ENCODE assay signal across 23 cellular contexts in the genomic region with DNA sequence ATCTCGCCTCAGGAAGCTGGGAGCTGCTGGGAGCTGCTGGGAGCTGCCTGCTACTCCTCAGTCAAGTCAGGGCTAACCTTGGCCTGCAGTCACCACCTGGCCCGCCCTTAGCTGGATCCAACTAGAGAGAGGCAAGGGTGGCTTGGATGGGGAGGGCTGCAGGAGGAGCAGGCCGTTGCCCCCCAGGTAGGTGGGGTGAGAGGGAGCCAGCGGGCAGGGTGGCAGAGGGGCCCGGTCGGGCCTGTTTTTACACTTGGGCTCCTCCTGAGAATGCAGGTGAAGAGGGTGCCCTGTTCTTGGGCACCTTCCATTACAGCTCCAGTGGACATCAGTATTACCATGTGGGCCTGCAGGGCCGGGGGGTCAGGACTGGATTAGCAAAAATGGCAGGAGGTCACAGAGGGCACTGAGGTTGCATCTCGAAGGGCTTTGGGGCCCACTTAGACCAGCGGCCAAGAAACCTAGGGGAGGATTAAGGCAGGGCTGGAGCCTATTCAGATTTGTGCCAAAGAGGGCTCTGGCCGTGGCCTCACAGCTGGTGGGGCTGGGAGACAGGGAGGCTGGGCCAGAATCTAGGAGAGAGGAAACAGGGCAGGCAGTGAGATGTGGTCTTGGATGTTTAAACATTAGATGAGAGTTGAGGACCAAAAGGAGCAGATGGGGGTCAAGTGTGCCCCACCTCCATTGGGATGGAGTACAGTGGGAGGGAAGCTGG.
DNase-seq lines count a peak whose midpoint lies in the region; ATAC-seq, FAIRE-seq and TF ChIP-seq lines count a peak whose summit lies in the region.
"Had no signal": no experiment of that assay in that cellular context is flagged by ENCODE, and none has a peak within 500 bp of the region (broad histone marks: within the 10 kb centered on the region; RNA-seq: fewer than 3 reads in every experiment).

No MANE protein-coding gene starts in this region.

- TF ChIP-seq RAD21 in H1 (IDR thresholded peaks at IDR 0.05 in 1 of 2, conservative IDR thresholded peaks at IDR 0.05 in 1 of 2; ENCODE audit: low read depth in 2 of 2, low read length in 2 of 2), result no peak

- H3K27me3 ChIP-seq in H1 (replicated peaks in 1 of 4; ENCODE audit: control insufficient read depth in 3 of 4, extremely low read depth in 1 of 4, insufficient read depth in 3 of 4, low read length in 3 of 4) (no peaks in the 10 kb centered on the region), neural progenitor cell (no peaks in the 10 kb centered on the region), WERI-Rb-1 (ENCODE audit: insufficient read depth, low read depth, severe bottlenecking) (no peaks in the 10 kb centered on the region)

- no peak overlapping the region for H2BK5ac ChIP-seq in H1 (ENCODE audit: low read depth, low read length)

- no peak overlapping the region for H2BK15ac ChIP-seq in H1 (ENCODE audit: low read length)

- no peak for ATAC-seq in activated CD8-positive, alpha-beta T cell treated with anti-CD3 and anti-CD28 coated beads, Interleukin-2, amount 10 ng/mL, durations not matched to agents 7 days and 5 days
- no peak for ATAC-seq in activated CD8-positive, alpha-beta T cell treated with anti-CD3 and anti-CD28 coated beads for 36 hours
- no peak for ATAC-seq in HG03460 (IDR thresholded peaks at IDR 0.05; ENCODE audit: unreplicated experiment)
- ATAC-seq: A549, GM12878 had no signal

- H3K27ac ChIP-seq in H1 (ENCODE audit: low read depth, low read length) (no peak overlapping the region), neural progenitor cell (no peak overlapping the region), WERI-Rb-1 (no peak overlapping the region)
- H3K27ac ChIP-seq: 22Rv1, A549 had no signal

- 0 out of 2 replicates have a peak, but pooled peaks cover 1% of the 10 kb centered on the region for H3K23me2 ChIP-seq in H1 (ENCODE audit: low read depth, low read length)

- H3K9ac ChIP-seq in H1 (replicated peaks in 1 of 4; ENCODE audit: extremely low read depth in 1 of 4, low read depth in 3 of 4, low read length in 3 of 4), result no peak overlapping the region
- H3K9ac ChIP-seq in neural progenitor cell, result no peak overlapping the region

- no peak overlapping the region for H3K14ac ChIP-seq in H1 (ENCODE audit: insufficient read length)

- no peaks in the 10 kb centered on the region for H3K9me3 Mint-ChIP-seq in activated CD8-positive, alpha-beta T cell treated with anti-CD3 and anti-CD28 coated beads, Interleukin-2, amount 10 ng/mL, durations not matched to agents 7 days and 5 days (ENCODE audit: insufficient read depth)
- H3K9me3 Mint-ChIP-seq in activated CD8-positive, alpha-beta T cell treated with anti-CD3 and anti-CD28 coated beads for 36 hours, result no peaks in the 10 kb centered on the region
- no peaks in the 10 kb centered on the region for H3K9me3 Mint-ChIP-seq in neural progenitor cell
- H3K9me3 Mint-ChIP-seq: CD4-positive, CD25-positive, alpha-beta regulatory T cell; CD8-positive, alpha-beta memory T cell; IgD-negative memory B cell had no signal

- no peaks in the 10 kb centered on the region; a peak in 1 of 7 replicates for H3K4me1 ChIP-seq in H1 (replicated peaks in 1 of 4; ENCODE audit: control insufficient read depth in 3 of 4, insufficient read depth in 4 of 4, low read length in 3 of 4)
- H3K4me1 ChIP-seq in neural progenitor cell, result peaks cover 4% of the 10 kb centered on the region
- H3K4me1 ChIP-seq: A549, HAP-1 had no signal

- no peak overlapping the region for H3K4me3 Mint-ChIP-seq in activated CD8-positive, alpha-beta T cell treated with anti-CD3 and anti-CD28 coated beads, Interleukin-2, amount 10 ng/mL, durations not matched to agents 7 days and 5 days
- H3K4me3 Mint-ChIP-seq in activated CD8-positive, alpha-beta T cell treated with anti-CD3 and anti-CD28 coated beads for 36 hours, result no peak overlapping the region
- H3K4me3 Mint-ChIP-seq in neural progenitor cell, result no peak overlapping the region
- H3K4me3 Mint-ChIP-seq: CD4-positive, CD25-positive, alpha-beta regulatory T cell; CD8-positive, alpha-beta memory T cell; IgD-negative memory B cell had no signal

- TF ChIP-seq CTCF in activated CD8-positive, alpha-beta T cell treated with anti-CD3 and anti-CD28 coated beads for 36 hours (IDR thresholded peaks at IDR 0.05), result no peak
- no peak for TF ChIP-seq CTCF in H1 (IDR thresholded peaks at IDR 0.05; ENCODE audit: control extremely low read depth in 1 of 3, insufficient read depth in 1 of 3, low read depth in 1 of 3, low read length in 3 of 3)
- TF ChIP-seq CTCF in neural progenitor cell (IDR thresholded peaks at IDR 0.05), result no peak
- no peak for TF ChIP-seq CTCF in WERI-Rb-1 (IDR thresholded peaks at IDR 0.05; ENCODE audit: low read depth, low read length)

- no peaks in the 10 kb centered on the region for H3K36me3 ChIP-seq in H1 (ENCODE audit: control insufficient read depth in 2 of 4, insufficient read depth in 4 of 4, low read length in 3 of 4)
- no peaks in the 10 kb centered on the region for H3K36me3 ChIP-seq in neural progenitor cell
- no peaks in the 10 kb centered on the region for H3K36me3 ChIP-seq in WERI-Rb-1
- H3K36me3 ChIP-seq: HAP-1 had no signal

- H3K4me3 ChIP-seq in H1 (ENCODE audit: extremely low read depth in 1 of 4, insufficient read depth in 2 of 4, low read depth in 3 of 4, low read length in 4 of 4) (no peak overlapping the region), neural progenitor cell (no peak overlapping the region), WERI-Rb-1 (ENCODE audit: low read depth, low read length) (no peak overlapping the region)
- H3K4me3 ChIP-seq: A549, GM12878, HAP-1 had no signal

- H3K56ac ChIP-seq in H1 (replicated peaks; ENCODE audit: insufficient read length, low read depth, low read length), result no peak overlapping the region

- FAIRE-seq in H1 (lab: Jason Lieb, UNC), result no peak
- FAIRE-seq: A549, GM12878, HTR-8/SVneo had no signal

- no peaks in the 10 kb centered on the region for H3K4me1 Mint-ChIP-seq in activated CD8-positive, alpha-beta T cell treated with anti-CD3 and anti-CD28 coated beads, Interleukin-2, amount 10 ng/mL, durations not matched to agents 7 days and 5 days (ENCODE audit: low read depth)
- no peaks in the 10 kb centered on the region for H3K4me1 Mint-ChIP-seq in activated CD8-positive, alpha-beta T cell treated with anti-CD3 and anti-CD28 coated beads for 36 hours (ENCODE audit: low read depth)
- H3K4me1 Mint-ChIP-seq in neural progenitor cell, result peaks cover 28% of the 10 kb centered on the region
- H3K4me1 Mint-ChIP-seq: CD4-positive, CD25-positive, alpha-beta regulatory T cell; CD8-positive, alpha-beta memory T cell had no signal

- WGBS in H1 (ENCODE audit: extremely low coverage in 1 of 2, insufficient coverage in 1 of 2, insufficient read length in 1 of 2, insufficient replicate concordance in 2 of 2, low coverage in 1 of 2, low lambda C conversion rate in 2 of 2, missing lambda C conversion rate in 1 of 2), 2 experiments, result 91% methylated on average over 10 of the region's 10 CpGs; no CpG with 5 or more reads in 1 of the 2 experiments

- no peak overlapping the region for H3K18ac ChIP-seq in H1 (ENCODE audit: extremely low read depth, low read length)

- CTCF ChIA-PET in activated CD8-positive, alpha-beta T cell treated with anti-CD3 and anti-CD28 coated beads, Interleukin-2, amount 10 ng/mL, durations not matched to agents 7 days and 5 days (lab: Charles Lee), result interaction anchor here (1.7 to 2.8 kb wide), 2 partner anchors 16 to 99 kb away, joined by 7 to 10 read pairs; no protein-coding TSS in a partner anchor
- CTCF ChIA-PET in activated CD8-positive, alpha-beta T cell treated with anti-CD3 and anti-CD28 coated beads for 36 hours (lab: Charles Lee), result interaction anchor here (4.2 kb wide), 1 partner anchor 16 kb away, joined by 16 read pairs; no protein-coding TSS in a partner anchor
- CTCF ChIA-PET in H1 (lab: Charles Lee; ENCODE audit: partially characterized antibody), result interaction anchor here (0.6 to 7.0 kb wide), 9 partner anchors 10 to 1488 kb away, joined by 3 to 71 read pairs (median 5); no protein-coding TSS in a partner anchor

- H3K23ac ChIP-seq in H1 (ENCODE audit: insufficient read length), result no peak overlapping the region

- peak overlapping the region; percentile 46 for H3K27ac Mint-ChIP-seq in activated CD8-positive, alpha-beta T cell treated with anti-CD3 and anti-CD28 coated beads, Interleukin-2, amount 10 ng/mL, durations not matched to agents 7 days and 5 days
- no peak overlapping the region for H3K27ac Mint-ChIP-seq in activated CD8-positive, alpha-beta T cell treated with anti-CD3 and anti-CD28 coated beads for 36 hours
- peak overlapping the region; percentile 68 for H3K27ac Mint-ChIP-seq in neural progenitor cell
- H3K27ac Mint-ChIP-seq: CD4-positive, CD25-positive, alpha-beta regulatory T cell had no signal

- no peaks in the 10 kb centered on the region for H3K36me3 Mint-ChIP-seq in activated CD8-positive, alpha-beta T cell treated with anti-CD3 and anti-CD28 coated beads, Interleukin-2, amount 10 ng/mL, durations not matched to agents 7 days and 5 days (ENCODE audit: low read depth)
- H3K36me3 Mint-ChIP-seq in activated CD8-positive, alpha-beta T cell treated with anti-CD3 and anti-CD28 coated beads for 36 hours (ENCODE audit: low read depth), result no peaks in the 10 kb centered on the region
- H3K36me3 Mint-ChIP-seq in neural progenitor cell, result no peaks in the 10 kb centered on the region
- H3K36me3 Mint-ChIP-seq: CD4-positive, CD25-positive, alpha-beta regulatory T cell; CD8-positive, alpha-beta memory T cell; IgD-negative memory B cell had no signal

- TF ChIP-seq POLR2A in H1 (IDR thresholded peaks at IDR 0.05; ENCODE audit: control extremely low read depth in 1 of 2, low read depth in 2 of 2, low read length in 2 of 2), result no peak

- no peak overlapping the region for H3K4me2 ChIP-seq in H1 (ENCODE audit: insufficient read depth in 1 of 2, low read depth in 2 of 2, low read length in 2 of 2)
- no peak overlapping the region for H3K4me2 ChIP-seq in neural progenitor cell
- H3K4me2 ChIP-seq: A549 had no signal

- H3K79me1 ChIP-seq in H1 (ENCODE audit: low read depth, low read length), result no peaks in the 10 kb centered on the region

- no peak overlapping the region for H4K91ac ChIP-seq in H1 (replicated peaks; ENCODE audit: insufficient read length, low read length)

- H4K8ac ChIP-seq in H1 (ENCODE audit: extremely low read depth, insufficient read depth, low read length), result peak overlapping the region; percentile 18

- H2AFZ ChIP-seq in H1 (ENCODE audit: low read length) (no peak overlapping the region), neural progenitor cell (replicated peaks) (no peak overlapping the region)

- H2BK12ac ChIP-seq in H1 (ENCODE audit: low read depth, low read length), result no peak overlapping the region

- POLR2A ChIA-PET in activated CD8-positive, alpha-beta T cell treated with anti-CD3 and anti-CD28 coated beads, Interleukin-2, amount 10 ng/mL, durations not matched to agents 7 days and 5 days (lab: Charles Lee), result interaction anchor here (1.5 kb wide), 1 partner anchor 16 kb away, joined by 3 read pairs; no protein-coding TSS in a partner anchor
- POLR2A ChIA-PET in activated CD8-positive, alpha-beta T cell treated with anti-CD3 and anti-CD28 coated beads for 36 hours (lab: Charles Lee), result no interaction called here
- POLR2A ChIA-PET in H1 (lab: Charles Lee; ENCODE audit: partially characterized antibody), result interaction anchor here (1.5 to 1.6 kb wide), 2 partner anchors 9 to 18 kb away, joined by 3 read pairs; no protein-coding TSS in a partner anchor

- no peak overlapping the region for H2AK5ac ChIP-seq in H1 (ENCODE audit: low read depth, low read length)

- no peaks in the 10 kb centered on the region for H3F3A ChIP-seq in neural progenitor cell (ENCODE audit: low read depth)

- H3K79me2 ChIP-seq in H1 (ENCODE audit: control insufficient read depth in 1 of 2, insufficient read depth in 2 of 2, low read length in 2 of 2) (no peaks in the 10 kb centered on the region), neural progenitor cell (ENCODE audit: low read depth) (no peaks in the 10 kb centered on the region)

- H3K9me3 ChIP-seq in H1 (ENCODE audit: insufficient read depth in 2 of 2, low read depth in 1 of 2, low read length in 1 of 2) (no peaks in the 10 kb centered on the region), neural progenitor cell (ENCODE audit: low read depth) (no peaks in the 10 kb centered on the region), WERI-Rb-1 (ENCODE audit: severe bottlenecking) (no peaks in the 10 kb centered on the region)
- H3K9me3 ChIP-seq: A549, HAP-1 had no signal

- no peak overlapping the region for H2BK120ac ChIP-seq in H1 (replicated peaks; ENCODE audit: low read depth, low read length)

- no peak overlapping the region for H4K5ac ChIP-seq in H1 (ENCODE audit: insufficient read length, low read depth, low read length)

- DNase-seq in activated CD8-positive, alpha-beta T cell treated with anti-CD3 and anti-CD28 coated beads, Interleukin-2, amount 10 ng/mL, durations not matched to agents 7 days and 5 days, result no peak
- no peak for DNase-seq in activated CD8-positive, alpha-beta T cell treated with anti-CD3 and anti-CD28 coated beads for 36 hours
- DNase-seq in H1 (ENCODE audit: low read depth in 1 of 2, low spot score in 2 of 2), result no peak
- no peak for DNase-seq in neural progenitor cell (ENCODE audit: low spot score)
- no peak for DNase-seq in kidney tubule cell (ENCODE audit: low spot score)
- DNase-seq in WERI-Rb-1, result no peak
- DNase-seq in NCI-H1092 (lab: John Stamatoyannopoulos, UW), result no peak
- DNase-seq: C1 segment of cervical spinal cord; CD4-positive, CD25-positive, alpha-beta regulatory T cell; CD8-positive, alpha-beta memory T cell; COR-L47; DMS 273 treated with DMSO at 0.1 percent for 48 hours; DMS53; DND-41; EL; GOT3 had no signal

- H4K20me1 ChIP-seq in H1 (replicated peaks in 1 of 2; ENCODE audit: control insufficient read depth in 1 of 2, insufficient read depth in 2 of 2, low read length in 2 of 2) (no peaks in the 10 kb centered on the region), neural progenitor cell (ENCODE audit: low read depth) (peaks cover 9% of the 10 kb centered on the region)

- no peak overlapping the region for H2BK20ac ChIP-seq in H1 (ENCODE audit: low read length)

- no peak overlapping the region for H3K4ac ChIP-seq in H1 (replicated peaks; ENCODE audit: insufficient read length, low read depth, low read length)

- no peaks in the 10 kb centered on the region for H3K27me3 Mint-ChIP-seq in activated CD8-positive, alpha-beta T cell treated with anti-CD3 and anti-CD28 coated beads, Interleukin-2, amount 10 ng/mL, durations not matched to agents 7 days and 5 days (ENCODE audit: low read depth)
- no peaks in the 10 kb centered on the region for H3K27me3 Mint-ChIP-seq in activated CD8-positive, alpha-beta T cell treated with anti-CD3 and anti-CD28 coated beads for 36 hours
- peaks cover 2% of the 10 kb centered on the region for H3K27me3 Mint-ChIP-seq in neural progenitor cell (ENCODE audit: insufficient read depth, low read depth)
- H3K27me3 Mint-ChIP-seq: CD4-positive, CD25-positive, alpha-beta regulatory T cell had no signal

- no peak for TF ChIP-seq EP300 in H1 (IDR thresholded peaks at IDR 0.05; ENCODE audit: borderline replicate concordance in 1 of 2, low read depth in 2 of 2, low read length in 2 of 2)

- intact Hi-C loops in activated CD8-positive, alpha-beta T cell treated with anti-CD3 and anti-CD28 coated beads for 36 hours (cut with micrococcal nuclease), result no loop called here
